In the genomic region with DNA sequence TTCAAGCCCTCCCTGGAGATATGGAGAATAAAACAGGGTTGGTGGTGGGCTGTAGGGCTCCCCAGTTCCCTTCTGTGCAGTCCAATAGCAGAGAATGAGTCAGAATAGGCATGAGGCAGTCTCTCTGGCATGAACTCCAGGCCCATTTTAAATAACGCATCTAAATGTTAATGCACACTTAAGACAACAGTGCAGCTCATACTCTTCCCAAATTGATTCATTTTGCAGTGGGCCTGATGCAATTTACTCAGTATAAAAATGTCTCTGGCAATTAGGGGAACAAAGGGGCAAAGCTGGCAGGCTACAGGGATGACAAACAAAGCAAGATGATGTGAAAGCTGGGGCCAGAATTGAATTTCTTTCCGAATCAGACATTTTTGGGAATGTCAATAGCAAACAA, we compare ENCODE assay signal across 19 cellular contexts.
DNase-seq lines count a peak whose midpoint lies in the region; TF ChIP-seq lines count a peak whose summit lies in the region.
"Had no signal": no experiment of that assay in that cellular context is flagged by ENCODE, and none has a peak within 500 bp of the region (broad histone marks: within the 10 kb centered on the region; RNA-seq: fewer than 3 reads in every experiment).

No MANE protein-coding gene starts in this region.

- no peak overlapping the region for H3K4me2 ChIP-seq in mesenchymal stem cell (ENCODE audit: low read length, poor library complexity, severe bottlenecking)

- H3K27ac ChIP-seq in brain microvascular endothelial cell (no peak overlapping the region), mesenchymal stem cell (ENCODE audit: low read length, poor library complexity, severe bottlenecking) (no peak overlapping the region)
- H3K27ac ChIP-seq: gastrocnemius medialis, Peyer's patch, SJSA1, suprapubic skin had no signal

- H3K18ac ChIP-seq in mesenchymal stem cell (ENCODE audit: low read depth in 1 of 2, low read length in 2 of 2), result no peak overlapping the region

- no peak overlapping the region for H2BK5ac ChIP-seq in mesenchymal stem cell (ENCODE audit: low read depth, low read length, poor library complexity, severe bottlenecking)

- peak overlapping the region; percentile 39 for H3K9ac ChIP-seq in mesenchymal stem cell (ENCODE audit: low read length)

- DNase-seq in EH (ENCODE audit: low read depth), result peak; percentile 80
- DNase-seq in NCI-H69 (lab: John Stamatoyannopoulos, UW), result peak; percentile 68
- peak; percentile 25 for DNase-seq in brain microvascular endothelial cell
- DNase-seq in mesenchymal stem cell, result no peak
- no peak for DNase-seq in activated CD4-positive, alpha-beta T cell treated with anti-CD3 and anti-CD28 coated beads, Interleukin-2, amount 50 U/mL, for 4 hours
- no peak for DNase-seq in HuH-7.5 (ENCODE audit: low spot score)
- DNase-seq in activated CD8-positive, alpha-beta memory T cell treated with anti-CD3 and anti-CD28 coated beads, Interleukin-2, amount 50 U/mL, for 4 hours, result no peak
- DNase-seq: activated CD4-positive, alpha-beta T cell treated with anti-CD3 and anti-CD28 coated beads for 48 hours; activated CD8-positive, alpha-beta memory T cell treated with anti-CD3 and anti-CD28 coated beads, Interleukin-2, amount 10 ng/mL, durations not matched to agents 7 days and 5 days; body of pancreas; dermis blood vessel endothelial cell; gastrocnemius medialis; hypothalamus; NCI-H2029; NK-92 treated with Interleukin-12 subunit alpha and Interleukin-12 subunit beta, amount 100 ng/mL, for 24 hours; Peyer's patch; T-helper 17 cell had no signal

- H4K8ac ChIP-seq in mesenchymal stem cell (ENCODE audit: low read length), result no peak overlapping the region

- H3K23ac ChIP-seq in mesenchymal stem cell (ENCODE audit: low read length in 2 of 2), result no peak overlapping the region

- no peak for TF ChIP-seq CTCF in brain microvascular endothelial cell (IDR thresholded peaks at IDR 0.05; ENCODE audit: low read depth, low read length, missing control alignments)

- no peaks in the 10 kb centered on the region for H3K9me3 ChIP-seq in mesenchymal stem cell (ENCODE audit: control insufficient read depth, low read length)
- H3K9me3 ChIP-seq: body of pancreas, gastrocnemius medialis, Peyer's patch, SJSA1, suprapubic skin had no signal

- no peak overlapping the region for H3K4ac ChIP-seq in mesenchymal stem cell (ENCODE audit: low read depth in 1 of 2, low read length in 2 of 2)

- no peak overlapping the region for H2BK12ac ChIP-seq in mesenchymal stem cell (ENCODE audit: low read length in 2 of 2)

- H2AFZ ChIP-seq in mesenchymal stem cell (ENCODE audit: low read depth, low read length), result no peak overlapping the region

- WGBS in mesenchymal stem cell, result 92% methylated on average over 2 of the region's 2 CpGs

- no peaks in the 10 kb centered on the region for H3K79me1 ChIP-seq in mesenchymal stem cell (replicated peaks; ENCODE audit: low read length, poor library complexity, severe bottlenecking)

- no peak overlapping the region for H2BK120ac ChIP-seq in mesenchymal stem cell (ENCODE audit: low read depth, low read length)

- no peak overlapping the region for H2AK5ac ChIP-seq in mesenchymal stem cell (ENCODE audit: low read length, severe bottlenecking)

- no peak overlapping the region for H3K14ac ChIP-seq in mesenchymal stem cell (ENCODE audit: low read length in 2 of 2)

- no peak overlapping the region for H2BK15ac ChIP-seq in mesenchymal stem cell (ENCODE audit: low read depth, poor library complexity, severe bottlenecking)

- in situ Hi-C loops in brain microvascular endothelial cell (cut with HindIII; ENCODE audit: low pct_ligation_motif_present, low sequenced_read_pairs), result no loop called here

- H3K27me3 ChIP-seq in brain microvascular endothelial cell (replicated peaks) (no peaks in the 10 kb centered on the region), mesenchymal stem cell (ENCODE audit: control insufficient read depth in 1 of 2, insufficient read depth in 1 of 2, low read length in 2 of 2) (no peaks in the 10 kb centered on the region)
- H3K27me3 ChIP-seq: body of pancreas, gastrocnemius medialis, Peyer's patch, SJSA1, suprapubic skin had no signal

- H3K36me3 ChIP-seq in brain microvascular endothelial cell (replicated peaks) (no peaks in the 10 kb centered on the region), mesenchymal stem cell (ENCODE audit: control insufficient read depth in 1 of 2, insufficient read depth in 2 of 2, low read depth in 1 of 2, low read length in 2 of 2) (no peaks in the 10 kb centered on the region)
- H3K36me3 ChIP-seq: gastrocnemius medialis, Peyer's patch, SJSA1, suprapubic skin had no signal

- H3K4me3 ChIP-seq in brain microvascular endothelial cell (ENCODE audit: low read depth, low read length), result no peak overlapping the region
- no peak overlapping the region for H3K4me3 ChIP-seq in mesenchymal stem cell (ENCODE audit: insufficient read depth in 1 of 2, low read depth in 1 of 2, low read length in 2 of 2)
- H3K4me3 ChIP-seq: body of pancreas, gastrocnemius medialis, Peyer's patch, SJSA1, suprapubic skin had no signal

- no peaks in the 10 kb centered on the region for H3K4me1 ChIP-seq in mesenchymal stem cell (ENCODE audit: control insufficient read depth, insufficient read depth, low read depth, low read length)
- H3K4me1 ChIP-seq: Peyer's patch, suprapubic skin had no signal

- H4K91ac ChIP-seq in mesenchymal stem cell (ENCODE audit: low read length), result no peak overlapping the region

Comparison
In these comparisons a context has a peak if more than half of its experiments do, and no peak if none do; other contexts are left out.
1. DNase-seq: peak in EH (single experiment), NCI-H69 (single experiment) and brain microvascular endothelial cell (single experiment); none in mesenchymal stem cell (single experiment), activated CD4-positive, alpha-beta T cell treated with anti-CD3 and anti-CD28 coated beads, Interleukin-2, amount 50 U/mL, for 4 hours (0 of 2), HuH-7.5 (single experiment) and activated CD8-positive, alpha-beta memory T cell treated with anti-CD3 and anti-CD28 coated beads, Interleukin-2, amount 50 U/mL, for 4 hours (single experiment).